Comparison of ENCODE assay signal across 8 cellular contexts in genomic region chr10:62047240-62047897, GRCh38.
DNase-seq lines count a peak whose midpoint lies in the region; ATAC-seq and TF ChIP-seq lines count a peak whose summit lies in the region.

No MANE protein-coding gene starts in this region.

- H2BK15ac ChIP-seq in IMR-90 (ENCODE audit: low read depth, low read length), result peak overlapping the region; percentile 84; the same call in 2 of the 3 replicates

- peaks cover 19% of the 10 kb centered on the region for H3K9me1 ChIP-seq in IMR-90 (ENCODE audit: insufficient read depth, low read length)

- H4K91ac ChIP-seq in IMR-90 (ENCODE audit: insufficient read depth, low read depth, low read length), result peak overlapping the region; percentile 77

- peak overlapping the region; percentile 88 for H3K27ac ChIP-seq in IMR-90 (ENCODE audit: insufficient read depth, low read length)
- peak overlapping the region; percentile 97 for H3K27ac ChIP-seq in caudate nucleus (ENCODE audit: low read depth, low read length)

- TF ChIP-seq POLR2A in IMR-90 (IDR thresholded peaks at IDR 0.05; ENCODE audit: low read depth, low read length), result 0 out of 2 replicates have a peak, but pooled peaks have one; percentile 20

- H3K27ac Mint-ChIP-seq in Caco-2 (ENCODE audit: unreplicated experiment) (peak overlapping the region; percentile 79), osteocyte (ENCODE audit: unreplicated experiment) (peak overlapping the region; percentile 99)

- H3K14ac ChIP-seq in IMR-90 (replicated peaks; ENCODE audit: low read depth, low read length), result peak overlapping the region; percentile 82

- POLR2A ChIA-PET in Caco-2 (lab: Charles Lee), result interaction anchor here (2.1 kb wide), 1 partner anchor 9 kb away, joined by 8 read pairs; no protein-coding TSS in a partner anchor
- POLR2A ChIA-PET in IMR-90 (lab: Charles Lee; ENCODE audit: unreplicated experiment), result interaction anchor here (0.5 to 0.6 kb wide), 2 partner anchors 217 to 337 kb away, joined by 3 read pairs; no protein-coding TSS in a partner anchor

- ATAC-seq in IMR-90 (ENCODE audit: low read depth), result no peak
- ATAC-seq in HG03432 (IDR thresholded peaks at IDR 0.05; ENCODE audit: unreplicated experiment), result no peak
- ATAC-seq in GM19452 (IDR thresholded peaks at IDR 0.05; ENCODE audit: unreplicated experiment), result no peak
- no peak for ATAC-seq in GM21786 (IDR thresholded peaks at IDR 0.05; ENCODE audit: unreplicated experiment)

- peak overlapping the region; percentile 84 for H2AK5ac ChIP-seq in IMR-90 (ENCODE audit: low read depth, low read length)

- H4K8ac ChIP-seq in IMR-90 (ENCODE audit: low read depth in 2 of 2, low read length in 2 of 2), result peak overlapping the region; percentile 54 to 80; a peak in 3 of 4 replicates

- peaks cover 8 to 52% of the 10 kb centered on the region in 2 experiments for H3K79me1 ChIP-seq in IMR-90 (ENCODE audit: low read depth in 1 of 2, low read length in 2 of 2)

- peaks cover 86% of the 10 kb centered on the region for H3K4me1 ChIP-seq in Caco-2
- H3K4me1 ChIP-seq in IMR-90 (ENCODE audit: control insufficient read depth, insufficient read depth, low read length), result peaks cover 22% of the 10 kb centered on the region

- no peak overlapping the region for H2AFZ ChIP-seq in IMR-90 (replicated peaks; ENCODE audit: low read length, poor library complexity)

- TF ChIP-seq CTCF in Caco-2 (IDR thresholded peaks at IDR 0.05; ENCODE audit: insufficient read depth in 1 of 2, low read depth in 1 of 2, low read length in 1 of 2, severe bottlenecking in 1 of 2, unreplicated experiment in 1 of 2) (no peak), IMR-90 (conservative IDR thresholded peaks at IDR 0.05; ENCODE audit: low read depth, low read length) (no peak), osteocyte (IDR thresholded peaks at IDR 0.05) (no peak)

- H2BK120ac ChIP-seq in IMR-90 (ENCODE audit: low read depth, low read length), result peak overlapping the region; percentile 86

- H3K9ac ChIP-seq in IMR-90 (ENCODE audit: low read depth, low read length), result peak overlapping the region; percentile 61

- BruUV-seq in Caco-2 (replicated peaks; lab: Mats Ljungman, UMichigan), result no TSS peak
- BruUV-seq in IMR-90 (replicated peaks; lab: Mats Ljungman, UMichigan), result no TSS peak

- no peak overlapping the region for H3K4me3 ChIP-seq in Caco-2 (ENCODE audit: low read depth, low read length)
- no peak overlapping the region for H3K4me3 ChIP-seq in IMR-90 (ENCODE audit: insufficient read depth, low read depth, low read length)

- H3K27me3 Mint-ChIP-seq in Caco-2 (ENCODE audit: insufficient read depth, unreplicated experiment), result no peaks in the 10 kb centered on the region
- no peaks in the 10 kb centered on the region for H3K27me3 Mint-ChIP-seq in osteocyte (ENCODE audit: unreplicated experiment)

- H4K5ac ChIP-seq in IMR-90 (ENCODE audit: low read depth, low read length), result peak overlapping the region; percentile 56

- no peaks in the 10 kb centered on the region for H3K9me3 Mint-ChIP-seq in Caco-2 (ENCODE audit: unreplicated experiment)
- H3K9me3 Mint-ChIP-seq in osteocyte (ENCODE audit: unreplicated experiment), result no peaks in the 10 kb centered on the region

- in situ Hi-C loops in IMR-90 (cut with MboI; ENCODE audit: low sequenced_read_pairs), result loop anchor here (25.0 kb wide), 3 partner anchors 540 to 1235 kb away; partner anchors contain the start of genes ADO and EGR2

- peaks cover 14% of the 10 kb centered on the region for H4K20me1 ChIP-seq in IMR-90 (ENCODE audit: insufficient read depth, low read length)

- peak overlapping the region; percentile 40 for H3K56ac ChIP-seq in IMR-90 (ENCODE audit: extremely low read depth, insufficient read depth, low read length)

- H3K36me3 ChIP-seq in Caco-2 (ENCODE audit: control insufficient read depth, insufficient read depth, low read length) (peaks cover 7% of the 10 kb centered on the region), IMR-90 (ENCODE audit: control insufficient read depth, insufficient read depth, low read length) (peaks cover 15% of the 10 kb centered on the region)

- intact Hi-C loops in Caco-2 (cut with micrococcal nuclease; ENCODE audit: unreplicated experiment), result loop anchor here (10.0 kb wide), 1 partner anchor 767 kb away; the partner anchor contains the start of gene EGR2
- intact Hi-C loops in IMR-90 (cut with micrococcal nuclease), result loop anchor here (10.0 kb wide), 2 partner anchors 757 to 1083 kb away; partner anchors contain the start of gene ADO
- intact Hi-C loops in posterior vena cava (cut with DNase I), result loop anchor here (5.0 to 10.0 kb wide), 3 partner anchors 47 to 197 kb away; partner anchors contain the start of gene ARID5B (in 1 of the 2)

- peak overlapping the region; percentile 92 for H3K4ac ChIP-seq in IMR-90 (ENCODE audit: low read depth, low read length)

- peak overlapping the region; percentile 78; the same call in 1 of the 2 replicates for H3K23ac ChIP-seq in IMR-90 (ENCODE audit: low read depth, low read length)

- dilution Hi-C loops in IMR-90 (cut with HindIII; ENCODE audit: low sequenced_read_pairs, unreplicated experiment), result no loop called here

- WGBS in IMR-90 (ENCODE audit: extremely low coverage in 2 of 2, insufficient read length in 1 of 2), 2 experiments, result 10% methylated on average over 2 of the region's 4 CpGs; no CpG with 5 or more reads in 1 of the 2 experiments

- DNase-seq in Caco-2 (no peak), IMR-90 (peak; percentile 81), caudate nucleus (lab: John Stamatoyannopoulos, UW) (no peak), osteocyte (ENCODE audit: extremely low spot score, unreplicated experiment) (no peak), posterior vena cava (ENCODE audit: low spot score) (no peak)

- CTCF ChIA-PET in Caco-2 (lab: Charles Lee) (interaction anchor here (1.1 to 3.7 kb wide), 2 partner anchors 8 to 198 kb away, joined by 3 to 35 read pairs; no protein-coding TSS in a partner anchor), IMR-90 (lab: Yijun Ruan, JAX) (interaction anchor here (1.2 kb wide), 1 partner anchor 9 kb away, joined by 6 read pairs; no protein-coding TSS in a partner anchor)

- H2AK9ac ChIP-seq in IMR-90 (replicated peaks; ENCODE audit: low read depth, low read length, poor library complexity), result no peak overlapping the region

- H3K9me3 ChIP-seq in Caco-2 (no peaks in the 10 kb centered on the region), IMR-90 (ENCODE audit: control insufficient read depth, insufficient read depth, low read length) (no peaks in the 10 kb centered on the region)

- H3K18ac ChIP-seq in IMR-90 (ENCODE audit: low read depth, low read length), result peak overlapping the region; percentile 72

- H2BK20ac ChIP-seq in IMR-90 (ENCODE audit: low read depth, low read length), result peak overlapping the region; percentile 85

- H3K4me2 ChIP-seq in IMR-90 (ENCODE audit: low read depth, low read length), result peak overlapping the region; percentile 41

- H3K4me3 Mint-ChIP-seq in Caco-2 (ENCODE audit: unreplicated experiment), result peak overlapping the region; percentile 93
- H3K4me3 Mint-ChIP-seq in osteocyte (ENCODE audit: unreplicated experiment), result no peak overlapping the region

- H2BK5ac ChIP-seq in IMR-90 (ENCODE audit: low read depth, low read length, poor library complexity, severe bottlenecking), result peak overlapping the region; percentile 65

- H3K36me3 Mint-ChIP-seq in Caco-2 (ENCODE audit: insufficient read depth, unreplicated experiment) (peaks cover 97% of the 10 kb centered on the region), osteocyte (ENCODE audit: unreplicated experiment) (peaks cover 20% of the 10 kb centered on the region)

- H3K27me3 ChIP-seq in Caco-2 (replicated peaks; ENCODE audit: control insufficient read depth, insufficient read depth, low read length), result no peaks in the 10 kb centered on the region
- no peaks in the 10 kb centered on the region for H3K27me3 ChIP-seq in IMR-90 (ENCODE audit: control insufficient read depth, insufficient read depth, low read length)

- no peak for TF ChIP-seq RAD21 in IMR-90 (IDR thresholded peaks at IDR 0.05; ENCODE audit: low read length)

- H3K4me1 Mint-ChIP-seq in Caco-2 (ENCODE audit: low read depth, unreplicated experiment), result peaks cover 80% of the 10 kb centered on the region
- H3K4me1 Mint-ChIP-seq in osteocyte (ENCODE audit: unreplicated experiment), result peaks cover 78% of the 10 kb centered on the region

TF ChIP-seq in IMR-90, 13 proteins besides CTCF, POLR2A, EP300 and RAD21:
- TF ChIP-seq NFE2L2 (IDR thresholded peaks at IDR 0.05; ENCODE audit: low read depth, low read length) (no peak), FOS (IDR thresholded peaks at IDR 0.05; ENCODE audit: low read depth, low read length) (0 out of 2 replicates have a peak, but pooled peaks have one; percentile 23), RFX5 (IDR thresholded peaks at IDR 0.05; ENCODE audit: low read depth, low read length) (no peak), USF2 (IDR thresholded peaks at IDR 0.05; ENCODE audit: low read depth, low read length) (no peak), CEBPB (IDR thresholded peaks at IDR 0.05; ENCODE audit: low read depth, low read length) (no peak), BHLHE40 (IDR thresholded peaks at IDR 0.05; ENCODE audit: low read depth, low read length) (no peak), MAZ (IDR thresholded peaks at IDR 0.05; ENCODE audit: borderline replicate concordance, low read depth, low read length) (no peak)
